Comparison of ENCODE assay signal across 33 cellular contexts in the genomic region with DNA sequence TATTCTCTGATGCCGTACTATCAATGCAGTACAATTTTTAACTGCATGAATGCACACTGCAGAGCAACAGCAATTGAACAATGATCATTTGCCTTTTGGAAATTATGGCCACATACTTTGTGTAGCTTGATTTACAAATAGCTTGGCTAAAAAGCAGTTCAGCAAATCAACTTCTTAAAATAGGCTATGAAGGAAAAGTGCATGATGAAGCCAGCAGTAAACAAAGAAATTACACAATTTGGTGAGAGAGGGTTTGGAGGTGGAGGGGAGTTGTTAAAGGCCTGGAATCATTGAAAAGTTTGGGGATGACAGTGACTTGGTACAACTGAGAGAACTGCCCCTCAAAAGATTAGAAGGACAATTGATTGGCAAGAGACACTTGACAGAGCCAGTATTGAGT. TPM values are rescaled to one million over a fixed set of nuclear protein-coding genes. Genes with fewer than 3 reads are reported as not detected.
"Had no signal": no experiment of that assay in that cellular context is flagged by ENCODE, and none has a peak within 500 bp of the region (broad histone marks: within the 10 kb centered on the region; RNA-seq: fewer than 3 reads in every experiment).

No MANE protein-coding gene starts in this region.

- H3K9me3 ChIP-seq: gastroesophageal sphincter, heart left ventricle, left ventricle myocardium inferior, ovary, right lobe of liver, testis, tibial artery had no signal

- H3K4me3 ChIP-seq: gastroesophageal sphincter, heart left ventricle, hepatocyte, left ventricle myocardium inferior, lung, ovary, right lobe of liver, smooth muscle cell, testis, tibial artery had no signal

- ATAC-seq: esophagus mucosa; foreskin keratinocyte; gastroesophageal sphincter; left cardiac atrium; naive thymus-derived CD4-positive, alpha-beta T cell; stimulated activated naive CD8-positive, alpha-beta T cell treated with anti-CD3 and anti-CD28 coated beads, Interleukin-15, amount 100 ng/mL, for 72 hours had no signal

- DNase-seq: cerebellar nuclear complex; cortex of kidney; effector CD8-positive, alpha-beta T cell; endodermal cell; foreskin keratinocyte; heart left ventricle; kidney; left cardiac atrium; left ventricle myocardium inferior; naive thymus-derived CD4-positive, alpha-beta T cell; occipital lobe; ovary; posterior cingulate gyrus; retina; right lobe of liver; stimulated activated CD4-positive, alpha-beta T cell treated with anti-CD3 and anti-CD28 coated beads, Interleukin-12 subunit alpha, Interleukin-12 subunit beta, amount 100 ng/mL, for 4 hours; stimulated activated CD4-positive, alpha-beta T cell treated with anti-CD3 and anti-CD28 coated beads, Interleukin-1b, Interleukin-23, amount 100 ng/mL, for 48 hours; stimulated activated CD4-positive, alpha-beta T cell treated with anti-CD3 and anti-CD28 coated beads, Interleukin-4, amount 100 ng/mL, for 1 hour; stimulated activated CD8-positive, alpha-beta memory T cell treated with anti-CD3 and anti-CD28 coated beads, Interleukin-4, amount 100 ng/mL, for 48 hours; stimulated activated naive CD4-positive, alpha-beta T cell; stimulated activated naive CD8-positive, alpha-beta T cell treated with anti-CD3 and anti-CD28 coated beads, Interleukin-15, amount 100 ng/mL, for 72 hours; testis; tibial artery had no signal

- H3K36me3 ChIP-seq: gastroesophageal sphincter, left ventricle myocardium inferior, ovary, right lobe of liver had no signal

- H3K27ac ChIP-seq: epithelial cell of prostate, foreskin keratinocyte, gastroesophageal sphincter, hepatocyte, ovary, right lobe of liver, testis, tibial artery had no signal

- H3K27me3 ChIP-seq: foreskin keratinocyte, gastroesophageal sphincter, heart left ventricle, ovary, right lobe of liver, testis, tibial artery had no signal

RNA-seq across cellular contexts. Expression of a gene that starts 44.6 kb away (rescaled TPM):
- total RNA-seq: dermis microvascular lymphatic vessel endothelial cell, esophagus mucosa, fibroblast of lung, foreskin keratinocyte, gastroesophageal sphincter, hepatocyte, left ventricle myocardium inferior, mucosa of gallbladder, pulmonary artery endothelial cell, smooth muscle cell had no signal
- polyA plus RNA-seq: fibroblast of lung, foreskin keratinocyte, hepatocyte, smooth muscle cell had no signal

RNA-seq across cellular contexts. Expression of a gene that starts 56.0 kb away (rescaled TPM):
- total RNA-seq: dermis microvascular lymphatic vessel endothelial cell; endodermal cell; esophagus mucosa; foreskin keratinocyte; gastroesophageal sphincter; hepatocyte; kidney; lung; mucosa of gallbladder; naive thymus-derived CD4-positive, alpha-beta T cell; ovary; pulmonary artery endothelial cell; right lobe of liver; smooth muscle cell had no signal
- polyA plus RNA-seq: fibroblast of lung, foreskin keratinocyte, hepatocyte, lung, smooth muscle cell had no signal
